Comparison of ENCODE assay signal across 19 cellular contexts in genomic region chr12:6380141-6381121, GRCh38. TPM values are rescaled to one million over a fixed set of nuclear protein-coding genes. Genes with fewer than 3 reads are reported as not detected.
DNase-seq lines count a peak whose midpoint lies in the region; ATAC-seq and TF ChIP-seq lines count a peak whose summit lies in the region.
"Had no signal": no experiment of that assay in that cellular context is flagged by ENCODE, and none has a peak within 500 bp of the region (broad histone marks: within the 10 kb centered on the region; RNA-seq: fewer than 3 reads in every experiment).

No MANE protein-coding gene starts in this region.

- no peaks in the 10 kb centered on the region for H3K36me3 Mint-ChIP-seq in activated CD8-positive, alpha-beta memory T cell treated with anti-CD3 and anti-CD28 coated beads, Interleukin-2, amount 10 ng/mL, durations not matched to agents 7 days and 5 days

- no peak for ATAC-seq in activated CD8-positive, alpha-beta memory T cell treated with anti-CD3 and anti-CD28 coated beads, Interleukin-2, amount 10 ng/mL, durations not matched to agents 7 days and 5 days
- ATAC-seq in GM21390 (IDR thresholded peaks at IDR 0.05; ENCODE audit: unreplicated experiment) = no peak
- ATAC-seq: activated CD8-positive, alpha-beta T cell treated with anti-CD3 and anti-CD28 coated beads for 36 hours; stimulated activated effector memory CD8-positive, alpha-beta T cell treated with anti-CD3 and anti-CD28 coated beads, Interleukin-12 subunit alpha, Interleukin-12 subunit beta, amount 100 ng/mL, for 72 hours had no signal

- H3K4me3 Mint-ChIP-seq in activated CD8-positive, alpha-beta memory T cell treated with anti-CD3 and anti-CD28 coated beads, Interleukin-2, amount 10 ng/mL, durations not matched to agents 7 days and 5 days = no peak overlapping the region
- H3K4me3 Mint-ChIP-seq: activated B cell treated with CpG ODN at 0.5 μM for 24 hours; activated CD8-positive, alpha-beta T cell treated with anti-CD3 and anti-CD28 coated beads for 36 hours; activated T-helper 1 cell treated with anti-CD3 and anti-CD28 coated beads, Interleukin-12 subunit alpha, Interleukin-12 subunit beta, Interleukin-2, Interleukin-4 antibody, amounts not matched to agents 30 ng/mL and 10 ng/mL and 1 ng/mL, durations not matched to agents 14 hours and 24 hours and 36 hours; neural crest cell; stimulated activated effector memory CD8-positive, alpha-beta T cell treated with anti-CD3 and anti-CD28 coated beads, Interleukin-12 subunit alpha, Interleukin-12 subunit beta, amount 100 ng/mL, for 72 hours had no signal

- TF ChIP-seq POLR2A in thyroid gland (IDR thresholded peaks at IDR 0.05) = peak in 1 of 2 donors; percentile 56

- no TSS peak for BruUV-seq in mammary epithelial cell (replicated peaks; lab: Mats Ljungman, UMichigan)

- no peaks in the 10 kb centered on the region for H4K20me1 ChIP-seq in mammary epithelial cell (ENCODE audit: insufficient read depth, low read length)

- no peak overlapping the region for H3K4me3 ChIP-seq in mammary epithelial cell (replicated peaks in 1 of 3; ENCODE audit: insufficient read depth in 1 of 3, low read depth in 2 of 3, low read length in 3 of 3)
- no peak overlapping the region for H3K4me3 ChIP-seq in thyroid gland (replicated peaks in 1 of 3)

- H3K9ac ChIP-seq in mammary epithelial cell (ENCODE audit: insufficient read depth, low read length) = no peak overlapping the region

- H3K27ac Mint-ChIP-seq in activated CD8-positive, alpha-beta memory T cell treated with anti-CD3 and anti-CD28 coated beads, Interleukin-2, amount 10 ng/mL, durations not matched to agents 7 days and 5 days = no peak overlapping the region
- H3K27ac Mint-ChIP-seq: activated B cell treated with CpG ODN at 0.5 μM for 24 hours; activated CD8-positive, alpha-beta T cell treated with anti-CD3 and anti-CD28 coated beads for 36 hours; activated T-helper 1 cell treated with anti-CD3 and anti-CD28 coated beads, Interleukin-12 subunit alpha, Interleukin-12 subunit beta, Interleukin-2, Interleukin-4 antibody, amounts not matched to agents 30 ng/mL and 10 ng/mL and 1 ng/mL, durations not matched to agents 14 hours and 24 hours and 36 hours; stimulated activated effector memory CD8-positive, alpha-beta T cell treated with anti-CD3 and anti-CD28 coated beads, Interleukin-12 subunit alpha, Interleukin-12 subunit beta, amount 100 ng/mL, for 72 hours had no signal

- peaks cover 23% of the 10 kb centered on the region for H3K4me1 Mint-ChIP-seq in activated CD8-positive, alpha-beta memory T cell treated with anti-CD3 and anti-CD28 coated beads, Interleukin-2, amount 10 ng/mL, durations not matched to agents 7 days and 5 days

- TF ChIP-seq CTCF in mammary epithelial cell (conservative IDR thresholded peaks at IDR 0.05 in 1 of 2, IDR thresholded peaks at IDR 0.05 in 1 of 2; ENCODE audit: extremely low read depth in 1 of 2, insufficient read depth in 1 of 2, low read depth in 1 of 2, low read length in 2 of 2) (no peak), thyroid gland (IDR thresholded peaks at IDR 0.05) (no peak)

- WGBS in mammary epithelial cell (ENCODE audit: low coverage, missing lambda C conversion rate) = 44% methylated on average over 12 of the region's 14 CpGs
- whole genome bisulfite sequencing in thyroid gland, 2 donors = 60 to 63% methylated on average over 14 of the region's 14 CpGs

- no peaks in the 10 kb centered on the region for H3K9me3 ChIP-seq in mammary epithelial cell (replicated peaks; ENCODE audit: insufficient read depth, low read length)
- H3K9me3 ChIP-seq in thyroid gland = no peaks in the 10 kb centered on the region

- peak overlapping the region; percentile 2 for H3K27ac ChIP-seq in mammary epithelial cell (ENCODE audit: insufficient read depth, low read depth, low read length)
- peak overlapping the region; percentile 80 to 99 (median 81) for H3K27ac ChIP-seq in thyroid gland

- peaks cover 57% of the 10 kb centered on the region for H3K4me1 ChIP-seq in mammary epithelial cell (ENCODE audit: insufficient read depth, low read length)
- peaks cover 56 to 84% of the 10 kb centered on the region in 2 donors for H3K4me1 ChIP-seq in thyroid gland

- intact Hi-C loops in mammary epithelial cell (cut with micrococcal nuclease) (no loop called here), thyroid gland (cut with DNase I) (loop anchor here (5.0 to 10.0 kb wide), 2 partner anchors 43 to 146 kb away; no protein-coding TSS in a partner anchor)

- H3K4me2 ChIP-seq in mammary epithelial cell (ENCODE audit: insufficient read depth, low read depth, low read length) = no peak overlapping the region

- peaks cover 31% of the 10 kb centered on the region for H3K79me2 ChIP-seq in mammary epithelial cell (ENCODE audit: insufficient read depth, low read length)

- peak; percentile 19 for DNase-seq in activated CD8-positive, alpha-beta memory T cell treated with anti-CD3 and anti-CD28 coated beads, Interleukin-2, amount 10 ng/mL, durations not matched to agents 7 days and 5 days
- no peak for DNase-seq in activated CD8-positive, alpha-beta memory T cell treated with anti-CD3 and anti-CD28 coated beads for 24 hours
- peak; percentile 25 for DNase-seq in mammary epithelial cell
- DNase-seq in iris pigment epithelial cell (ENCODE audit: low read depth) = peak; percentile 56
- DNase-seq in thyroid gland = peak; percentile 65 to 67
- no peak for DNase-seq in middle frontal gyrus (ENCODE audit: extremely low spot score, low spot score)
- DNase-seq in cortex of kidney (lab: John Stamatoyannopoulos, UW) = no peak
- DNase-seq: activated B cell treated with CpG ODN at 0.5 μM for 24 hours; activated CD8-positive, alpha-beta T cell treated with anti-CD3 and anti-CD28 coated beads for 36 hours; DND-41; NCI-H146; NCI-H345; T-helper 1 cell; trophoblast cell had no signal

- H3K36me3 ChIP-seq in mammary epithelial cell (ENCODE audit: insufficient read depth, low read length) (no peaks in the 10 kb centered on the region), thyroid gland (no peaks in the 10 kb centered on the region)

- H2AFZ ChIP-seq in mammary epithelial cell (ENCODE audit: low read depth, low read length) = no peak overlapping the region

- H3K27me3 Mint-ChIP-seq in activated CD8-positive, alpha-beta memory T cell treated with anti-CD3 and anti-CD28 coated beads, Interleukin-2, amount 10 ng/mL, durations not matched to agents 7 days and 5 days = peaks cover 44% of the 10 kb centered on the region

- in situ Hi-C loops in mammary epithelial cell (cut with MboI; ENCODE audit: low sequenced_read_pairs in 2 of 2) = no loop called here

- CTCF ChIA-PET in activated CD8-positive, alpha-beta memory T cell treated with anti-CD3 and anti-CD28 coated beads, Interleukin-2, amount 10 ng/mL, durations not matched to agents 7 days and 5 days (lab: Charles Lee) = interaction anchor here (1.4 to 2.1 kb wide), 2 partner anchors 45 to 57 kb away, joined by 4 to 5 read pairs; no protein-coding TSS in a partner anchor
- CTCF ChIA-PET in mammary epithelial cell (lab: Charles Lee; ENCODE audit: low non-redundant PET) = no interaction called here

- H3K9me3 Mint-ChIP-seq in activated CD8-positive, alpha-beta memory T cell treated with anti-CD3 and anti-CD28 coated beads, Interleukin-2, amount 10 ng/mL, durations not matched to agents 7 days and 5 days (ENCODE audit: low read depth) = no peaks in the 10 kb centered on the region
- H3K9me3 Mint-ChIP-seq: activated B cell treated with CpG ODN at 0.5 μM for 24 hours; activated CD8-positive, alpha-beta T cell treated with anti-CD3 and anti-CD28 coated beads for 36 hours; activated T-helper 1 cell treated with anti-CD3 and anti-CD28 coated beads, Interleukin-12 subunit alpha, Interleukin-12 subunit beta, Interleukin-2, Interleukin-4 antibody, amounts not matched to agents 30 ng/mL and 10 ng/mL and 1 ng/mL, durations not matched to agents 14 hours and 24 hours and 36 hours; neural crest cell; stimulated activated effector memory CD8-positive, alpha-beta T cell treated with anti-CD3 and anti-CD28 coated beads, Interleukin-12 subunit alpha, Interleukin-12 subunit beta, amount 100 ng/mL, for 72 hours had no signal

- no peaks in the 10 kb centered on the region for H3K27me3 ChIP-seq in mammary epithelial cell (ENCODE audit: insufficient read depth, low read length)
- no peaks in the 10 kb centered on the region for H3K27me3 ChIP-seq in thyroid gland

- dilution Hi-C loops in mammary epithelial cell (cut with HindIII; ENCODE audit: low sequenced_read_pairs) = no loop called here

RNA-seq across cellular contexts. Expression of gene LTBR, which starts 3.5 kb away (rescaled TPM):
- total RNA-seq in activated CD8-positive, alpha-beta memory T cell treated with anti-CD3 and anti-CD28 coated beads, Interleukin-2, amount 10 ng/mL, durations not matched to agents 7 days and 5 days = under 1 TPM; 0.30 to 0.41 TPM
- total RNA-seq in mammary epithelial cell (100 to 1,000 TPM; 134 to 149 TPM), thyroid gland (100 to 1,000 TPM; 152 to 215 (median 178) TPM)
- polyA plus RNA-seq in mammary epithelial cell = 119 TPM
- 89.5 TPM for polyA minus RNA-seq in mammary epithelial cell
- total RNA-seq: A172 had no signal

RNA-seq across cellular contexts. Expression of gene SCNN1A, which starts 5.1 kb away (rescaled TPM):
- under 1 TPM; 0.49 to 0.58 TPM for total RNA-seq in activated CD8-positive, alpha-beta memory T cell treated with anti-CD3 and anti-CD28 coated beads, Interleukin-2, amount 10 ng/mL, durations not matched to agents 7 days and 5 days
- total RNA-seq in mammary epithelial cell (100 to 1,000 TPM; 171 to 202 TPM), thyroid gland (100 to 1,000 TPM; 229 to 449 (median 336) TPM)
- 174 TPM for polyA plus RNA-seq in mammary epithelial cell
- polyA minus RNA-seq in mammary epithelial cell = 383 TPM
- total RNA-seq: activated B cell treated with CpG ODN at 0.5 μM for 24 hours, neural crest cell had no signal

RNA-seq across cellular contexts. Expression of gene TNFRSF1A, which starts 38.6 kb away (rescaled TPM):
- 10 to 100 TPM; 63.3 to 71.5 TPM for total RNA-seq in activated CD8-positive, alpha-beta memory T cell treated with anti-CD3 and anti-CD28 coated beads, Interleukin-2, amount 10 ng/mL, durations not matched to agents 7 days and 5 days
- total RNA-seq in mammary epithelial cell (100 to 1,000 TPM; 107 to 195 TPM), thyroid gland (100 to 1,000 TPM; 131 to 185 (median 150) TPM)
- 87.6 TPM for polyA plus RNA-seq in mammary epithelial cell
- polyA minus RNA-seq in mammary epithelial cell = 191 TPM
- total RNA-seq: activated B cell treated with CpG ODN at 0.5 μM for 24 hours had no signal

Comparison
In these comparisons a context has a peak if more than half of its experiments do, and no peak if none do; other contexts are left out.
1. DNase-seq: peak in activated CD8-positive, alpha-beta memory T cell treated with anti-CD3 and anti-CD28 coated beads, Interleukin-2, amount 10 ng/mL, durations not matched to agents 7 days and 5 days (single experiment), mammary epithelial cell (single experiment), iris pigment epithelial cell (single experiment) and thyroid gland (2 of 2); none in activated CD8-positive, alpha-beta memory T cell treated with anti-CD3 and anti-CD28 coated beads for 24 hours (single experiment), middle frontal gyrus (single experiment) and cortex of kidney (single experiment).
2. RNA of gene LTBR, which starts 3.5 kb away (total RNA-seq): 152 to 215 TPM in thyroid gland and 134 to 149 TPM in mammary epithelial cell; 0.30 to 0.41 TPM in activated CD8-positive, alpha-beta memory T cell treated with anti-CD3 and anti-CD28 coated beads, Interleukin-2, amount 10 ng/mL, durations not matched to agents 7 days and 5 days; every median in the first group is over 10 times any median in the second.
3. RNA of gene SCNN1A, which starts 5.1 kb away (total RNA-seq): 229 to 449 TPM in thyroid gland and 171 to 202 TPM in mammary epithelial cell; 0.49 to 0.58 TPM in activated CD8-positive, alpha-beta memory T cell treated with anti-CD3 and anti-CD28 coated beads, Interleukin-2, amount 10 ng/mL, durations not matched to agents 7 days and 5 days; every median in the first group is over 100 times any median in the second.